10 cellular contexts compared by ENCODE assay signal in genomic region chr21:35476616-35477395, GRCh38.
DNase-seq lines count a peak whose midpoint lies in the region; ATAC-seq and TF ChIP-seq lines count a peak whose summit lies in the region.
"Had no signal": no experiment of that assay in that cellular context is flagged by ENCODE, and none has a peak within 500 bp of the region (broad histone marks: within the 10 kb centered on the region; RNA-seq: fewer than 3 reads in every experiment).

No MANE protein-coding gene starts in this region.

- H3K27me3 Mint-ChIP-seq in stimulated activated naive CD8-positive, alpha-beta T cell treated with anti-CD3 and anti-CD28 coated beads, Interleukin-15, amount 100 ng/mL, for 72 hours: no peaks in the 10 kb centered on the region

- H3K9me3 Mint-ChIP-seq in stimulated activated naive CD8-positive, alpha-beta T cell treated with anti-CD3 and anti-CD28 coated beads, Interleukin-15, amount 100 ng/mL, for 72 hours: peaks cover 10 to 14% of the 10 kb centered on the region in 2 donors

- peaks cover 34% of the 10 kb centered on the region for H3K4me1 Mint-ChIP-seq in stimulated activated naive CD8-positive, alpha-beta T cell treated with anti-CD3 and anti-CD28 coated beads, Interleukin-15, amount 100 ng/mL, for 72 hours

- H3K27me3 ChIP-seq in SJCRH30: no peaks in the 10 kb centered on the region
- H3K27me3 ChIP-seq in MG63: no peaks in the 10 kb centered on the region
- H3K27me3 ChIP-seq: uterus had no signal

- no peaks in the 10 kb centered on the region; the same call in 1 of the 2 replicates for H3K9me3 ChIP-seq in SJCRH30 (replicated peaks)
- H3K9me3 ChIP-seq in MG63: peaks cover 4% of the 10 kb centered on the region; the same call in 1 of the 2 replicates
- H3K9me3 ChIP-seq: uterus had no signal

- peak; percentile 40 for DNase-seq in GM03348 (ENCODE audit: low spot score)
- peak; percentile 18 to 38 for DNase-seq in SJCRH30
- DNase-seq in fibroblast of villous mesenchyme (ENCODE audit: low read depth): peak; percentile 77
- no peak for DNase-seq in stimulated activated naive CD8-positive, alpha-beta T cell treated with anti-CD3 and anti-CD28 coated beads, Interleukin-15, amount 100 ng/mL, for 72 hours
- DNase-seq in MG63: no peak
- DNase-seq: occipital lobe, T-helper 9 cell, uterus had no signal

- TF ChIP-seq CTCF in fibroblast of villous mesenchyme (IDR thresholded peaks at IDR 0.05; ENCODE audit: insufficient read depth, low read depth, low read length): no peak

- H3K4me1 ChIP-seq in SJCRH30: peaks cover 29% of the 10 kb centered on the region
- H3K4me1 ChIP-seq: uterus had no signal

- H3K27ac Mint-ChIP-seq in stimulated activated naive CD8-positive, alpha-beta T cell treated with anti-CD3 and anti-CD28 coated beads, Interleukin-15, amount 100 ng/mL, for 72 hours: peak overlapping the region; percentile 49 to 81

- H3K36me3 ChIP-seq in SJCRH30: no peaks in the 10 kb centered on the region; the same call in 1 of the 2 replicates
- no peaks in the 10 kb centered on the region for H3K36me3 ChIP-seq in MG63

- H3K27ac ChIP-seq in SJCRH30: peak overlapping the region; percentile 68

- peak overlapping the region in 1 of 2 donors; percentile 27 for H3K4me3 Mint-ChIP-seq in stimulated activated naive CD8-positive, alpha-beta T cell treated with anti-CD3 and anti-CD28 coated beads, Interleukin-15, amount 100 ng/mL, for 72 hours

- H3K4me3 ChIP-seq in SJCRH30 (peak overlapping the region; percentile 11), fibroblast of villous mesenchyme (ENCODE audit: low read depth, low read length) (no peak overlapping the region), MG63 (no peak overlapping the region)
- H3K4me3 ChIP-seq: uterus had no signal

- no peak for ATAC-seq in stimulated activated naive CD8-positive, alpha-beta T cell treated with anti-CD3 and anti-CD28 coated beads, Interleukin-15, amount 100 ng/mL, for 72 hours
- ATAC-seq in HG02981 (IDR thresholded peaks at IDR 0.05; ENCODE audit: unreplicated experiment) (no peak), GM19455 (IDR thresholded peaks at IDR 0.05; ENCODE audit: unreplicated experiment) (no peak)

Comparison
In these comparisons a context has a peak if more than half of its experiments do, and no peak if none do; other contexts are left out.
1. DNase-seq: peak in GM03348 (single experiment), SJCRH30 (2 of 2) and fibroblast of villous mesenchyme (single experiment); none in stimulated activated naive CD8-positive, alpha-beta T cell treated with anti-CD3 and anti-CD28 coated beads, Interleukin-15, amount 100 ng/mL, for 72 hours (0 of 2) and MG63 (single experiment).